Comparison of ENCODE assay signal across 8 cellular contexts in genomic region chr14:95496111-95496681, GRCh38. TPM values are rescaled to one million over a fixed set of nuclear protein-coding genes. Genes with fewer than 3 reads are reported as not detected.
DNase-seq lines count a peak whose midpoint lies in the region; ATAC-seq, FAIRE-seq and TF ChIP-seq lines count a peak whose summit lies in the region.

No MANE protein-coding gene starts in this region.

- ATAC-seq in HG02852 (IDR thresholded peaks at IDR 0.05; ENCODE audit: unreplicated experiment) = peak; percentile 20
- ATAC-seq in activated naive CD4-positive, alpha-beta T cell treated with anti-CD3 and anti-CD28 coated beads, Interleukin-2, amount 50 U/mL, for 72 hours = peak; percentile 70 to 74
- peak; percentile 53 to 69 (median 56) for ATAC-seq in natural killer cell
- ATAC-seq in GM21619 (IDR thresholded peaks at IDR 0.05; ENCODE audit: unreplicated experiment) = no peak

- no peak for TF ChIP-seq POLR2A in erythroblast (IDR thresholded peaks at IDR 0.05; ENCODE audit: low read length)

- H3K27me3 Mint-ChIP-seq in natural killer cell (ENCODE audit: low read depth in 2 of 2) = no peaks in the 10 kb centered on the region

- DNase-seq in ELR (ENCODE audit: low read depth) (peak; percentile 47), natural killer cell (no peak), erythroblast (lab: John Stamatoyannopoulos, UW) (no peak), COLO668 (lab: John Stamatoyannopoulos, UW; ENCODE audit: unreplicated experiment) (no peak), D721Med (ENCODE audit: insufficient read length, low spot score) (no peak)
- no peak for DNase-seq in activated naive CD4-positive, alpha-beta T cell treated with anti-CD3 and anti-CD28 coated beads, Interleukin-2, amount 50 U/mL, for 72 hours (ENCODE audit: low spot score in 2 of 2)

- H3K4me3 Mint-ChIP-seq in natural killer cell = peak overlapping the region; percentile 4

- peaks cover 12 to 39% of the 10 kb centered on the region in 2 donors for H3K36me3 Mint-ChIP-seq in activated naive CD4-positive, alpha-beta T cell treated with anti-CD3 and anti-CD28 coated beads, Interleukin-2, amount 50 U/mL, for 72 hours
- H3K36me3 Mint-ChIP-seq in natural killer cell = peaks cover 7% of the 10 kb centered on the region

- TF ChIP-seq CTCF in natural killer cell (IDR thresholded peaks at IDR 0.05) (no peak), D721Med (IDR thresholded peaks at IDR 0.05; ENCODE audit: insufficient read depth, missing control alignments) (no peak)

- H3K27ac Mint-ChIP-seq in activated naive CD4-positive, alpha-beta T cell treated with anti-CD3 and anti-CD28 coated beads, Interleukin-2, amount 50 U/mL, for 72 hours = peak overlapping the region; percentile 85 to 92
- H3K27ac Mint-ChIP-seq in natural killer cell = peak overlapping the region; percentile 49 to 82

- no peak for FAIRE-seq in D721Med (lab: Jason Lieb, UNC)

- intact Hi-C loops in natural killer cell (cut with micrococcal nuclease) = no loop called here

- peaks cover 0 to 8% of the 10 kb centered on the region in 2 donors for H3K9me3 Mint-ChIP-seq in activated naive CD4-positive, alpha-beta T cell treated with anti-CD3 and anti-CD28 coated beads, Interleukin-2, amount 50 U/mL, for 72 hours
- H3K9me3 Mint-ChIP-seq in natural killer cell = no peaks in the 10 kb centered on the region

- peaks cover 38 to 43% of the 10 kb centered on the region in 2 donors for H3K4me1 Mint-ChIP-seq in natural killer cell

RNA-seq across cellular contexts. Expression of gene SYNE3, which starts 20.3 kb away (rescaled TPM):
- 10 to 100 TPM in 1 of 2 donors, 1 to 10 TPM in 1; 9.9 to 73.8 TPM for total RNA-seq in activated naive CD4-positive, alpha-beta T cell treated with anti-CD3 and anti-CD28 coated beads, Interleukin-2, amount 50 U/mL, for 72 hours
- total RNA-seq in natural killer cell = 10 to 100 TPM; 10.6 to 17.3 (median 15.4) TPM

RNA-seq across cellular contexts. Expression of gene GLRX5, which starts 38.7 kb away (rescaled TPM):
- 10 to 100 TPM; 36.0 to 45.9 TPM for total RNA-seq in activated naive CD4-positive, alpha-beta T cell treated with anti-CD3 and anti-CD28 coated beads, Interleukin-2, amount 50 U/mL, for 72 hours
- total RNA-seq in natural killer cell = 10 to 100 TPM; 16.7 to 26.0 (median 23.4) TPM
